In the genomic region with DNA sequence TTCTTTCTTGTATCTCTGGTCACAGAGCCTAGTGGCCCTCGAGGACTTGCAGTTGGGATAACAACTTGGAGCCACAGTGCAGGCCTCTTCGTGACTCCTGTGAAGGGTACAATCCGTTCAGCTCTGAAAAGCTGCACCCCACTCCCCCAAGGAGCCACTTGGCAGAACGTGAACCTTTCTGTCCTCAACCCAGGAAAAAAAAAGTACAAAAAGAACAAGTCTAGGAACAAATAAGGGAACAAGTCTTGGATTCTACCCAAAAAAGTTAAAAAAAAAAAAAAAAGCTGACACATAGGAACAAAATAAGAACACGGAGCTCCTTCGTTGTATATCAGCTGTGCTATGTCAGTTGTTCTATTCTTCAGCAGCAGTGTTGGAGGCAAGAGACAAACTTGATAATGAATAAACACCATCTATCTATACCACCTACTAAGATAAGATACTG, we compare ENCODE assay signal across 12 cellular contexts.
DNase-seq lines count a peak whose midpoint lies in the region; ATAC-seq, FAIRE-seq and TF ChIP-seq lines count a peak whose summit lies in the region.
"Had no signal": no experiment of that assay in that cellular context is flagged by ENCODE, and none has a peak within 500 bp of the region (broad histone marks: within the 10 kb centered on the region; RNA-seq: fewer than 3 reads in every experiment).

No MANE protein-coding gene starts in this region.

- no peak for ATAC-seq in activated naive CD8-positive, alpha-beta T cell treated with anti-CD3 and anti-CD28 coated beads, Interleukin-2, amount 10 ng/mL, durations not matched to agents 7 days and 5 days (ENCODE audit: low read depth)
- ATAC-seq in GM18907 (IDR thresholded peaks at IDR 0.05; ENCODE audit: unreplicated experiment) (no peak), HG03521 (IDR thresholded peaks at IDR 0.05; ENCODE audit: unreplicated experiment) (no peak)

- no TSS peak for BruUV-seq in endothelial cell of umbilical vein (replicated peaks; lab: Mats Ljungman, UMichigan)

- POLR2A ChIA-PET in activated naive CD8-positive, alpha-beta T cell treated with anti-CD3 and anti-CD28 coated beads, Interleukin-2, amount 10 ng/mL, durations not matched to agents 7 days and 5 days (lab: Charles Lee): interaction anchor here (0.6 to 3.9 kb wide), 5 partner anchors 11 to 614 kb away, joined by 3 to 20 read pairs (median 4); no protein-coding TSS in a partner anchor
- POLR2A ChIA-PET in endothelial cell of umbilical vein (lab: Charles Lee): interaction anchor here (0.6 kb wide), 1 partner anchor 79 kb away, joined by 3 read pairs; no protein-coding TSS in a partner anchor

- no peak for FAIRE-seq in endothelial cell of umbilical vein (lab: Jason Lieb, UNC)
- FAIRE-seq: endometrium had no signal

- no peak overlapping the region for H3K27ac ChIP-seq in endothelial cell of umbilical vein (ENCODE audit: insufficient read depth, low read depth, low read length)
- H3K27ac ChIP-seq in testis: peak overlapping the region; percentile 89 to 97

- peaks cover 14% of the 10 kb centered on the region for H3K79me2 ChIP-seq in endothelial cell of umbilical vein (ENCODE audit: control insufficient read depth, insufficient read depth, low read length)

- no peaks in the 10 kb centered on the region for H3K27me3 Mint-ChIP-seq in activated naive CD8-positive, alpha-beta T cell treated with anti-CD3 and anti-CD28 coated beads, Interleukin-2, amount 10 ng/mL, durations not matched to agents 7 days and 5 days

- intact Hi-C loops in endothelial cell of umbilical vein (cut with micrococcal nuclease) (no loop called here), testis (cut with DNase I; ENCODE audit: low total_unique reads) (no loop called here)

- H3K27ac Mint-ChIP-seq in activated naive CD8-positive, alpha-beta T cell treated with anti-CD3 and anti-CD28 coated beads, Interleukin-2, amount 10 ng/mL, durations not matched to agents 7 days and 5 days: peak overlapping the region; percentile 27

- no peak overlapping the region for H3K4me2 ChIP-seq in endothelial cell of umbilical vein (ENCODE audit: insufficient read depth, low read length)

- peaks cover 35% of the 10 kb centered on the region for H3K36me3 Mint-ChIP-seq in activated naive CD8-positive, alpha-beta T cell treated with anti-CD3 and anti-CD28 coated beads, Interleukin-2, amount 10 ng/mL, durations not matched to agents 7 days and 5 days

- TF ChIP-seq POLR2A in endothelial cell of umbilical vein (IDR thresholded peaks at IDR 0.05; ENCODE audit: low read depth, low read length): no peak
- no peak for TF ChIP-seq POLR2A in testis (IDR thresholded peaks at IDR 0.05)

- H3K4me1 Mint-ChIP-seq in activated naive CD8-positive, alpha-beta T cell treated with anti-CD3 and anti-CD28 coated beads, Interleukin-2, amount 10 ng/mL, durations not matched to agents 7 days and 5 days: peaks cover 39% of the 10 kb centered on the region

- no peak overlapping the region for H2AFZ ChIP-seq in endothelial cell of umbilical vein (ENCODE audit: low read depth, low read length)

- no peak for DNase-seq in activated naive CD8-positive, alpha-beta T cell treated with anti-CD3 and anti-CD28 coated beads, Interleukin-2, amount 10 ng/mL, durations not matched to agents 7 days and 5 days
- DNase-seq in endothelial cell of umbilical vein (ENCODE audit: low read depth, low spot score) (peak; percentile 38), mucosa of gallbladder (ENCODE audit: low spot score) (peak; percentile 32), testis (peak; percentile 90)
- no peak for DNase-seq in stimulated activated naive CD4-positive, alpha-beta T cell treated with Interleukin-2 at 50 U/mL for 16 hours (lab: John Stamatoyannopoulos, UW)
- DNase-seq: DMS79 treated with DMSO at 0.1 percent for 48 hours; kidney glomerular epithelial cell; SHP77 treated with DMSO at 0.1 percent for 48 hours; stimulated activated CD4-positive, alpha-beta T cell treated with anti-CD3 and anti-CD28 coated beads, Interleukin-2, amount 100 ng/mL, for 48 hours had no signal

- dilution Hi-C loops in endothelial cell of umbilical vein (cut with MboI; ENCODE audit: extremely low pct_ligation_motif_present, low sequenced_read_pairs): no loop called here

- no peaks in the 10 kb centered on the region for H3K9me1 ChIP-seq in endothelial cell of umbilical vein (replicated peaks; ENCODE audit: control insufficient read depth, extremely low read depth, insufficient read depth, low read length)

- 33 to 38% methylated on average over 6 of the region's 6 CpGs for WGBS in testis, 2 donors

- no peaks in the 10 kb centered on the region for H3K27me3 ChIP-seq in endothelial cell of umbilical vein (ENCODE audit: control insufficient read depth in 2 of 2, insufficient read depth in 2 of 2, low read length in 2 of 2)
- H3K27me3 ChIP-seq in testis: no peaks in the 10 kb centered on the region

- no peaks in the 10 kb centered on the region for H4K20me1 ChIP-seq in endothelial cell of umbilical vein (replicated peaks; ENCODE audit: control insufficient read depth, extremely low read depth, insufficient read depth, low read length)

- TF ChIP-seq CTCF in endothelial cell of umbilical vein (IDR thresholded peaks at IDR 0.05; ENCODE audit: extremely low read depth in 1 of 2, insufficient read depth in 1 of 2, low read depth in 1 of 2, low read length in 2 of 2) (no peak), testis (IDR thresholded peaks at IDR 0.05) (no peak)

- H3K36me3 ChIP-seq in endothelial cell of umbilical vein (ENCODE audit: control insufficient read depth in 2 of 2, extremely low read depth in 1 of 2, insufficient read depth in 2 of 2, low read length in 2 of 2) (peaks cover 0 to 9% of the 10 kb centered on the region in 2 experiments), testis (ENCODE audit: low read depth, missing control alignments) (no peaks in the 10 kb centered on the region)

- CTCF ChIA-PET in endothelial cell of umbilical vein (lab: Charles Lee): interaction anchor here (0.5 to 6.5 kb wide), 9 partner anchors 11 to 146 kb away, joined by 4 to 77 read pairs (median 6); a partner anchor contains a TSS

- H3K4me3 Mint-ChIP-seq in activated naive CD8-positive, alpha-beta T cell treated with anti-CD3 and anti-CD28 coated beads, Interleukin-2, amount 10 ng/mL, durations not matched to agents 7 days and 5 days: no peak overlapping the region

- H3K4me1 ChIP-seq in endothelial cell of umbilical vein (ENCODE audit: control insufficient read depth, extremely low read depth, insufficient read depth, low read length): no peaks in the 10 kb centered on the region
- peaks cover 68% of the 10 kb centered on the region for H3K4me1 ChIP-seq in testis

- no peak overlapping the region for H3K9ac ChIP-seq in endothelial cell of umbilical vein (replicated peaks; ENCODE audit: extremely low read depth, insufficient read depth, low read length)

- H3K9me3 ChIP-seq in endothelial cell of umbilical vein (replicated peaks; ENCODE audit: control insufficient read depth, insufficient read depth, low read length) (no peaks in the 10 kb centered on the region), testis (no peaks in the 10 kb centered on the region)

- H3K4me3 ChIP-seq in endothelial cell of umbilical vein (replicated peaks in 1 of 3; ENCODE audit: insufficient read depth in 1 of 3, low read depth in 1 of 3, low read length in 3 of 3) (no peak overlapping the region), testis (no peak overlapping the region)

- H3K9me3 Mint-ChIP-seq in activated naive CD8-positive, alpha-beta T cell treated with anti-CD3 and anti-CD28 coated beads, Interleukin-2, amount 10 ng/mL, durations not matched to agents 7 days and 5 days: no peaks in the 10 kb centered on the region

TF ChIP-seq in endothelial cell of umbilical vein, 7 proteins besides CTCF, POLR2A, EP300 and RAD21:
- no peak for TF ChIP-seq POLR2AphosphoS5 (IDR thresholded peaks at IDR 0.05; ENCODE audit: insufficient read depth, low read depth, low read length)

Comparison
In these comparisons a context has a peak if more than half of its experiments do, and no peak if none do; other contexts are left out.
1. DNase-seq: peak in endothelial cell of umbilical vein (single experiment), mucosa of gallbladder (single experiment) and testis (single experiment); none in activated naive CD8-positive, alpha-beta T cell treated with anti-CD3 and anti-CD28 coated beads, Interleukin-2, amount 10 ng/mL, durations not matched to agents 7 days and 5 days (single experiment) and stimulated activated naive CD4-positive, alpha-beta T cell treated with Interleukin-2 at 50 U/mL for 16 hours (single experiment).